Comparison of ENCODE assay signal across 8 cellular contexts in genomic region chr11:73661035-73661628, GRCh38. TPM values are rescaled to one million over a fixed set of nuclear protein-coding genes. Genes with fewer than 3 reads are reported as not detected.
A peak's percentile ranks its signal among the peaks of the same experiment; 100 is the strongest.
DNase-seq lines count a peak whose midpoint lies in the region; ATAC-seq, FAIRE-seq and TF ChIP-seq lines count a peak whose summit lies in the region.

No MANE protein-coding gene starts in this region.

- H3K4me2 ChIP-seq in keratinocyte (ENCODE audit: control insufficient read depth, extremely low read depth, insufficient read depth, low read depth, low read length), result peak overlapping the region; percentile 82

- H3K4me3 Mint-ChIP-seq in central memory CD8-positive, alpha-beta T cell, result peak overlapping the region; percentile 37

- H2AFZ ChIP-seq in keratinocyte (ENCODE audit: control insufficient read depth, low read length), result peak overlapping the region; percentile 83

- no peak overlapping the region for H3K27ac Mint-ChIP-seq in central memory CD8-positive, alpha-beta T cell (ENCODE audit: low read depth)

- peaks cover 5% of the 10 kb centered on the region for H3K4me1 Mint-ChIP-seq in central memory CD8-positive, alpha-beta T cell

- peaks cover 12% of the 10 kb centered on the region for H3K36me3 Mint-ChIP-seq in central memory CD8-positive, alpha-beta T cell (ENCODE audit: insufficient read depth)

- H3K9me3 ChIP-seq in keratinocyte (ENCODE audit: control insufficient read depth, low read depth, low read length), result no peaks in the 10 kb centered on the region

- in situ Hi-C loops in G401 (cut with HindIII; ENCODE audit: low sequenced_read_pairs), result no loop called here

- H3K36me3 ChIP-seq in keratinocyte (ENCODE audit: control insufficient read depth in 2 of 2, extremely low read depth in 1 of 2, insufficient read depth in 2 of 2, low read length in 2 of 2), result no peaks in the 10 kb centered on the region

- no peaks in the 10 kb centered on the region for H3K27me3 Mint-ChIP-seq in central memory CD8-positive, alpha-beta T cell

- H3K9ac ChIP-seq in keratinocyte (ENCODE audit: control insufficient read depth, extremely low read depth, insufficient read depth, low read length), result peak overlapping the region; percentile 51

- no peaks in the 10 kb centered on the region for H3K9me1 ChIP-seq in keratinocyte (ENCODE audit: control insufficient read depth, extremely low read depth, insufficient read depth, low read length)

- H3K4me1 ChIP-seq in keratinocyte (ENCODE audit: control insufficient read depth, extremely low read depth, insufficient read depth, low read length), result no peaks in the 10 kb centered on the region

- peak; percentile 96 to 99 (median 98) for TF ChIP-seq CTCF in keratinocyte (optimal IDR thresholded peaks at IDR 0.05 in 1 of 3, IDR thresholded peaks at IDR 0.05 in 1 of 3, conservative IDR thresholded peaks at IDR 0.05 in 1 of 3; ENCODE audit: extremely low read depth in 1 of 3, insufficient read depth in 2 of 3, low read length in 3 of 3)

- peak overlapping the region; percentile 30 to 61 (median 42) for H3K4me3 ChIP-seq in keratinocyte (ENCODE audit: control insufficient read depth in 2 of 3, extremely low read depth in 1 of 3, insufficient read depth in 2 of 3, low read depth in 1 of 3, low read length in 3 of 3)

- no peaks in the 10 kb centered on the region for H3K79me2 ChIP-seq in keratinocyte (ENCODE audit: control insufficient read depth, insufficient read depth, low read length)

- peak; percentile 91 for DNase-seq in G401 (ENCODE audit: low spot score)
- DNase-seq in NCI-H2227 treated with DMSO at 0.1 percent for 48 hours (lab: John Stamatoyannopoulos, UW), result peak; percentile 92
- DNase-seq in activated CD4-positive, CD25-positive, alpha-beta regulatory T cell treated with anti-CD3 and anti-CD28 coated beads, Interleukin-2, amount 50 U/mL, for 72 hours, result peak; percentile 87
- peak; percentile 67 to 76 for DNase-seq in central memory CD8-positive, alpha-beta T cell (ENCODE audit: low spot score in 2 of 2)
- DNase-seq in keratinocyte (ENCODE audit: low read depth, low spot score), result peak; percentile 11
- peak; percentile 76 to 92 (median 85) for DNase-seq in stimulated activated CD4-positive, alpha-beta T cell treated with anti-CD3 and anti-CD28 coated beads, Interleukin-12 subunit alpha, Interleukin-12 subunit beta, amount 100 ng/mL, for 48 hours (ENCODE audit: low read depth in 2 of 3, low spot score in 1 of 3)

- H4K20me1 ChIP-seq in keratinocyte (ENCODE audit: control insufficient read depth, extremely low read depth, insufficient read depth, low read length), result no peaks in the 10 kb centered on the region

- no peak overlapping the region for H3K27ac ChIP-seq in keratinocyte (ENCODE audit: control insufficient read depth, insufficient read depth, low read length)

- ATAC-seq in HG02759 (IDR thresholded peaks at IDR 0.05; ENCODE audit: unreplicated experiment), result peak; percentile 72
- peak; percentile 78 for ATAC-seq in central memory CD8-positive, alpha-beta T cell (replicated peaks; ENCODE audit: extremely low read depth, poor library complexity, severe bottlenecking)
- no peak for ATAC-seq in GM19467 (IDR thresholded peaks at IDR 0.05; ENCODE audit: unreplicated experiment)

- H3K9me3 Mint-ChIP-seq in central memory CD8-positive, alpha-beta T cell, result no peaks in the 10 kb centered on the region

- dilution Hi-C loops in keratinocyte (cut with MboI; ENCODE audit: extremely low pct_ligation_motif_present, low sequenced_read_pairs), result no loop called here

- no peak for FAIRE-seq in keratinocyte (lab: Jason Lieb, UNC)

- peaks cover 2% of the 10 kb centered on the region for H3K27me3 ChIP-seq in keratinocyte (ENCODE audit: control insufficient read depth, extremely low read depth, insufficient read depth, low read length)

RNA-seq across cellular contexts. Expression of gene PLEKHB1, which starts 14.8 kb away (rescaled TPM):
- 2.6 and 18.0 TPM in 2 replicates for total RNA-seq in G401 (2014; rRNA removed; shearing (Covaris generic))
- 0.12 TPM in 1 of 3 replicates, not detected in the others for polyA plus RNA-seq in keratinocyte
- polyA plus RNA-seq in keratinocyte (2011; ENCODE audit: low read depth), result not detected
- 0.04 and 0.06 TPM in 2 replicates for polyA plus RNA-seq in keratinocyte (2011; cell fraction: cytosol; rRNA removed)
- 0.05 TPM in 1 of 2 replicates, not detected in the other for polyA plus RNA-seq in keratinocyte (2011; cell fraction: nucleus; rRNA removed)
- polyA plus RNA-seq in keratinocyte (2012; ENCODE audit: low replicate concordance), result 0.45 TPM in 1 of 2 replicates, not detected in the other
- not detected in 3 replicates for polyA minus RNA-seq in keratinocyte
- not detected for polyA minus RNA-seq in keratinocyte (2011; cell fraction: cytosol; rRNA and poly(A)+ RNA removed)
- polyA minus RNA-seq in keratinocyte (2011; cell fraction: nucleus; rRNA and poly(A)+ RNA removed), result not detected in 2 replicates

Comparison
In these comparisons a context has a peak if more than half of its experiments do, and no peak if none do; other contexts are left out.
1. DNase-seq: peak in every context shown above with its lines; median percentile 92 in NCI-H2227 treated with DMSO at 0.1 percent for 48 hours; 91 in G401; 87 in activated CD4-positive, CD25-positive, alpha-beta regulatory T cell treated with anti-CD3 and anti-CD28 coated beads, Interleukin-2, amount 50 U/mL, for 72 hours; 85 in stimulated activated CD4-positive, alpha-beta T cell treated with anti-CD3 and anti-CD28 coated beads, Interleukin-12 subunit alpha, Interleukin-12 subunit beta, amount 100 ng/mL, for 48 hours; 72 in central memory CD8-positive, alpha-beta T cell; 11 in keratinocyte.